In genomic region chrX:15468036-15468435, GRCh38 we compare ENCODE assay signal across 8 cellular contexts. TPM values are rescaled to one million over a fixed set of nuclear protein-coding genes. Genes with fewer than 3 reads are reported as not detected.
DNase-seq lines count a peak whose midpoint lies in the region; ATAC-seq and TF ChIP-seq lines count a peak whose summit lies in the region.

No MANE protein-coding gene starts in this region.

- H3K4me3 ChIP-seq in WI38 (ENCODE audit: low read depth, low read length) (no peak overlapping the region), thoracic aorta (no peak overlapping the region), Peyer's patch (no peak overlapping the region)

- intact Hi-C loops in CD4-positive, alpha-beta T cell (cut with DNase I, micrococcal nuclease) = loop anchor here (2.0 to 5.0 kb wide), 2 partner anchors 119 to 166 kb away; no protein-coding TSS in a partner anchor

- no peak overlapping the region for H3K27ac ChIP-seq in CD4-positive, alpha-beta T cell (ENCODE audit: low read depth, low read length)
- H3K27ac ChIP-seq in thoracic aorta (no peak overlapping the region), Peyer's patch (no peak overlapping the region)

- no peaks in the 10 kb centered on the region for H3K9me3 Mint-ChIP-seq in CD4-positive, alpha-beta T cell
- H3K9me3 Mint-ChIP-seq in natural killer cell treated with Interleukin-12 subunit alpha and Interleukin-12 subunit beta and Interleukin-15 and Interleukin-18, amount 100 ng/mL, for 72 hours = no peaks in the 10 kb centered on the region

- no peak for ATAC-seq in CD4-positive, alpha-beta T cell (ENCODE audit: poor library complexity)
- ATAC-seq in thoracic aorta (ENCODE audit: insufficient number of reproducible peaks, low FRiP score, low read depth) (no peak), HG02588 (IDR thresholded peaks at IDR 0.05; ENCODE audit: unreplicated experiment) (no peak)
- no peak for ATAC-seq in natural killer cell treated with Interleukin-12 subunit alpha and Interleukin-12 subunit beta and Interleukin-15 and Interleukin-18, amount 100 ng/mL, for 72 hours

- H3K27me3 ChIP-seq in CD4-positive, alpha-beta T cell (ENCODE audit: control insufficient read depth, insufficient read depth, low read length) = no peaks in the 10 kb centered on the region
- H3K27me3 ChIP-seq in thoracic aorta (replicated peaks; ENCODE audit: insufficient read depth) = no peaks in the 10 kb centered on the region
- H3K27me3 ChIP-seq in Peyer's patch = no peaks in the 10 kb centered on the region

- H3K4me1 Mint-ChIP-seq in CD4-positive, alpha-beta T cell (ENCODE audit: low read depth) = no peaks in the 10 kb centered on the region
- peaks cover 0 to 4% of the 10 kb centered on the region in 2 donors for H3K4me1 Mint-ChIP-seq in natural killer cell treated with Interleukin-12 subunit alpha and Interleukin-12 subunit beta and Interleukin-15 and Interleukin-18, amount 100 ng/mL, for 72 hours (ENCODE audit: low read depth in 2 of 2)

- H3K27me3 Mint-ChIP-seq in CD4-positive, alpha-beta T cell = no peaks in the 10 kb centered on the region
- H3K27me3 Mint-ChIP-seq in natural killer cell treated with Interleukin-12 subunit alpha and Interleukin-12 subunit beta and Interleukin-15 and Interleukin-18, amount 100 ng/mL, for 72 hours = peaks cover 0 to 35% of the 10 kb centered on the region in 2 donors

- POLR2A ChIA-PET in CD4-positive, alpha-beta T cell (lab: Charles Lee) = no interaction called here

- H3K4me3 Mint-ChIP-seq in CD4-positive, alpha-beta T cell = no peak overlapping the region
- H3K4me3 Mint-ChIP-seq in natural killer cell treated with Interleukin-12 subunit alpha and Interleukin-12 subunit beta and Interleukin-15 and Interleukin-18, amount 100 ng/mL, for 72 hours = no peak overlapping the region

- H3K4me1 ChIP-seq in thoracic aorta (ENCODE audit: control insufficient read depth in 1 of 2, low read depth in 2 of 2) = no peaks in the 10 kb centered on the region
- no peaks in the 10 kb centered on the region for H3K4me1 ChIP-seq in Peyer's patch

- DNase-seq in CD4-positive, alpha-beta T cell = no peak
- DNase-seq in KBM-7 = peak; percentile 77
- peak; percentile 23 for DNase-seq in hepatic stellate cell (ENCODE audit: low spot score)
- peak; percentile 15 for DNase-seq in thoracic aorta (ENCODE audit: low spot score)
- DNase-seq in Peyer's patch = no peak
- DNase-seq in natural killer cell treated with Interleukin-12 subunit alpha and Interleukin-12 subunit beta and Interleukin-15 and Interleukin-18, amount 100 ng/mL, for 72 hours (ENCODE audit: low spot score) = no peak

- TF ChIP-seq CTCF in CD4-positive, alpha-beta T cell (IDR thresholded peaks at IDR 0.05) = peak; percentile 9
- peak; percentile 25; the same call in 1 of the 2 replicates for TF ChIP-seq CTCF in WI38 (IDR thresholded peaks at IDR 0.05; ENCODE audit: low read depth, low read length)
- peak; percentile 21 for TF ChIP-seq CTCF in thoracic aorta (IDR thresholded peaks at IDR 0.05)
- TF ChIP-seq CTCF in Peyer's patch (IDR thresholded peaks at IDR 0.05) = peak in 3 of 6 experiments; percentile 23 to 39 (median 29)

- H3K9me3 ChIP-seq in CD4-positive, alpha-beta T cell (ENCODE audit: control insufficient read depth, low read length) = no peaks in the 10 kb centered on the region
- H3K9me3 ChIP-seq in thoracic aorta (no peaks in the 10 kb centered on the region), Peyer's patch (no peaks in the 10 kb centered on the region)

- H3K36me3 ChIP-seq in thoracic aorta (no peaks in the 10 kb centered on the region), Peyer's patch (no peaks in the 10 kb centered on the region)

- H3K36me3 Mint-ChIP-seq in CD4-positive, alpha-beta T cell (ENCODE audit: low read depth) = no peaks in the 10 kb centered on the region
- no peaks in the 10 kb centered on the region for H3K36me3 Mint-ChIP-seq in natural killer cell treated with Interleukin-12 subunit alpha and Interleukin-12 subunit beta and Interleukin-15 and Interleukin-18, amount 100 ng/mL, for 72 hours

- in situ Hi-C loops in KBM-7 (cut with MboI; ENCODE audit: low pct_unique_long_range_greater_than_20kb, low sequenced_read_pairs) = no loop called here

- no peak overlapping the region for H3K27ac Mint-ChIP-seq in CD4-positive, alpha-beta T cell
- H3K27ac Mint-ChIP-seq in natural killer cell treated with Interleukin-12 subunit alpha and Interleukin-12 subunit beta and Interleukin-15 and Interleukin-18, amount 100 ng/mL, for 72 hours = no peak overlapping the region

- no peak for TF ChIP-seq POLR2A in Peyer's patch (IDR thresholded peaks at IDR 0.05)

- CTCF ChIA-PET in CD4-positive, alpha-beta T cell (lab: Charles Lee) = no interaction called here

RNA-seq across cellular contexts. Expression of gene PIR, which starts 25.1 kb away (rescaled TPM):
- total RNA-seq in CD4-positive, alpha-beta T cell = not detected
- total RNA-seq in thoracic aorta (10 to 100 TPM; 13.5 to 47.4 TPM), Peyer's patch (10 to 100 TPM in 2 of 4 donors, 1 to 10 TPM in 2; 5.7 to 23.1 (median 15.8) TPM)
- total RNA-seq in natural killer cell treated with Interleukin-12 subunit alpha and Interleukin-12 subunit beta and Interleukin-15 and Interleukin-18, amount 100 ng/mL, for 72 hours = 1 to 10 TPM; 4.9 to 5.4 TPM

RNA-seq across cellular contexts. Expression of gene BMX, which starts 32.6 kb away (rescaled TPM):
- total RNA-seq in CD4-positive, alpha-beta T cell = not detected
- 10 to 100 TPM in 1 of 2 donors, 1 to 10 TPM in 1; 6.2 to 10.0 TPM for total RNA-seq in thoracic aorta
- total RNA-seq in Peyer's patch = 1 to 10 TPM; 2.5 to 5.8 (median 4.0) TPM
- total RNA-seq in natural killer cell treated with Interleukin-12 subunit alpha and Interleukin-12 subunit beta and Interleukin-15 and Interleukin-18, amount 100 ng/mL, for 72 hours = 1 to 10 TPM in 1 of 2 donors, not detected in 1; 1.0 TPM

Comparison
In these comparisons a context has a peak if more than half of its experiments do, and no peak if none do; other contexts are left out.
1. DNase-seq: peak in KBM-7 (single experiment), hepatic stellate cell (single experiment) and thoracic aorta (single experiment); none in CD4-positive, alpha-beta T cell (0 of 10), Peyer's patch (0 of 3) and natural killer cell treated with Interleukin-12 subunit alpha and Interleukin-12 subunit beta and Interleukin-15 and Interleukin-18, amount 100 ng/mL, for 72 hours (single experiment).
2. RNA of gene PIR, which starts 25.1 kb away (total RNA-seq): 13.5 to 47.4 TPM in thoracic aorta, 5.7 to 23.1 TPM in Peyer's patch and 4.9 to 5.4 TPM in natural killer cell treated with Interleukin-12 subunit alpha and Interleukin-12 subunit beta and Interleukin-15 and Interleukin-18, amount 100 ng/mL, for 72 hours; not detected in CD4-positive, alpha-beta T cell; every median in the first group is over 4 times any median in the second.